ENCODE assay signal across 8 cellular contexts in genomic region chr2:54724150-54724559, GRCh38. TPM values are rescaled to one million over a fixed set of nuclear protein-coding genes. Genes with fewer than 3 reads are reported as not detected.
DNase-seq lines count a peak whose midpoint lies in the region; ATAC-seq and TF ChIP-seq lines count a peak whose summit lies in the region.

No MANE protein-coding gene starts in this region.

- H3K36me3 Mint-ChIP-seq in CD14-positive monocyte (peaks cover 0 to 10% of the 10 kb centered on the region in 2 donors), nephron progenitor cell (ENCODE audit: low read depth) (no peaks in the 10 kb centered on the region)

- H3K9me3 Mint-ChIP-seq in CD14-positive monocyte (peaks cover 0 to 8% (median 6%) of the 10 kb centered on the region in 7 donors), nephron progenitor cell (peaks cover 1% of the 10 kb centered on the region)

- no peaks in the 10 kb centered on the region for H3K9me3 ChIP-seq in KOPT-K1 (ENCODE audit: insufficient read depth, low read length, poor library complexity, severe bottlenecking)

- intact Hi-C loops in CD14-positive monocyte (cut with micrococcal nuclease): loop anchor here (5.0 to 10.0 kb wide), 5 partner anchors 202 to 891 kb away; partner anchors contain the start of genes ACYP2 (in 2 of the 2), CLHC1 (in 1 of the 2), PPP4R3B (in 1 of the 2) and RPS27A (in 1 of the 2)

- H3K27me3 Mint-ChIP-seq in CD14-positive monocyte (ENCODE audit: low read depth in 3 of 3) (peaks cover 31 to 59% (median 35%) of the 10 kb centered on the region in 3 donors), nephron progenitor cell (ENCODE audit: low read depth, poor library complexity) (peaks cover 91% of the 10 kb centered on the region)

- peaks cover 19% of the 10 kb centered on the region for H3K4me1 Mint-ChIP-seq in CD14-positive monocyte
- peaks cover 17% of the 10 kb centered on the region for H3K4me1 Mint-ChIP-seq in nephron progenitor cell

- peak overlapping the region; percentile 54 for H3K27ac ChIP-seq in KOPT-K1 (ENCODE audit: low read depth, low read length, poor library complexity, severe bottlenecking)
- H3K27ac ChIP-seq in coronary artery: peak overlapping the region in 1 of 2 donors; percentile 84

- H3K36me3 ChIP-seq in KOPT-K1 (ENCODE audit: insufficient read depth, low read length): no peaks in the 10 kb centered on the region

- H3K4me3 Mint-ChIP-seq in CD14-positive monocyte (peak overlapping the region; percentile 95 to 96), nephron progenitor cell (peak overlapping the region; percentile 91)

- peak overlapping the region; percentile 88 for H3K4me3 ChIP-seq in coronary artery

- TF ChIP-seq CTCF in CD14-positive monocyte (IDR thresholded peaks at IDR 0.05) (no peak), coronary artery (IDR thresholded peaks at IDR 0.05) (no peak), nephron progenitor cell (IDR thresholded peaks at IDR 0.05) (no peak)

- H3K27ac Mint-ChIP-seq in CD14-positive monocyte: peak overlapping the region in 3 of 7 donors; percentile 31 to 55 (median 54)
- H3K27ac Mint-ChIP-seq in nephron progenitor cell: no peak overlapping the region

- ATAC-seq in GM21717 (IDR thresholded peaks at IDR 0.05; ENCODE audit: unreplicated experiment) (no peak), HG02870 (IDR thresholded peaks at IDR 0.05; ENCODE audit: unreplicated experiment) (no peak)

- DNase-seq in CD14-positive monocyte (ENCODE audit: low spot score) (no peak), coronary artery (ENCODE audit: low spot score) (no peak), nephron progenitor cell (no peak), HuH-7 (ENCODE audit: low spot score) (no peak), NCI-H2107 treated with DMSO at 0.1 percent for 48 hours (lab: John Stamatoyannopoulos, UW; ENCODE audit: unreplicated experiment) (no peak)

RNA-seq across cellular contexts. Expression of gene EML6, which starts 0.7 kb away (rescaled TPM):
- polyA plus RNA-seq in CD14-positive monocyte: not detected
